Comparison of ENCODE assay signal across 21 cellular contexts in the genomic region with DNA sequence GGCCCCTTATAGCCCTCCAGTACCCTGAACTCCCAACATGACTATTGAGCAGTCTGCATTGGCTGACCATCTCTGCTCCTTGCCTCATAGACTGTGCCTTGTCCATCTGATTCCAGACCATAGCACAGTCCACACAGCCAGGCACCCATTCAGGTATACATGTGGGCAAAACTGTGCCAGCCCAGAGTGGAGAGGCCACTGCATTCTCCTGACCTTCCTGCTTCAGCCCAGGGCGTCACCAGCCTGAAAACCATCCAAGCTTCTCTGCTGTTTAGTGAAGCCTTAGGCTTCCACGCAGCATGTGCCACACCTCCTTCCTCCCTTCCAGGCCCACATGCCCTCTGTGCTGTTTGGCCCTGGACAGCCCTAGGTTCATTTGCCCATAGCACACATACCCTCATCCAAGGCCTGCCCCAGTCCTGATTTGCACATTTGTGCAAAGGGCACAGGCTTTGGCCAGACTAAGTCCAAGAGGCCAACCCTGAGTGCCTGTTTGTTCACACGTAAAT. TPM values are rescaled to one million over a fixed set of nuclear protein-coding genes. Genes with fewer than 3 reads are reported as not detected.
DNase-seq lines count a peak whose midpoint lies in the region; ATAC-seq, FAIRE-seq and TF ChIP-seq lines count a peak whose summit lies in the region.
"Had no signal": no experiment of that assay in that cellular context is flagged by ENCODE, and none has a peak within 500 bp of the region (broad histone marks: within the 10 kb centered on the region; RNA-seq: fewer than 3 reads in every experiment).

No MANE protein-coding gene starts in this region.

- H3K4me1 Mint-ChIP-seq in T-cell (peaks cover 8 to 20% (median 9%) of the 10 kb centered on the region in 3 donors), type B pancreatic cell (ENCODE audit: unreplicated experiment) (no peaks in the 10 kb centered on the region)

- peak overlapping the region; percentile 13 for H3K27ac ChIP-seq in cardiac muscle cell
- H3K27ac ChIP-seq in HepG2 (ENCODE audit: extremely low read length, insufficient read depth, low read length) = peak overlapping the region; percentile 49
- H3K27ac ChIP-seq: GM23248, heart right ventricle had no signal

- DNase-seq in cardiac muscle cell (ENCODE audit: low read depth in 1 of 2, low spot score in 1 of 2) = no peak
- DNase-seq in Right ventricle myocardium superior = no peak
- no peak for DNase-seq in T-cell
- DNase-seq in HepG2 (ENCODE audit: low spot score) = no peak
- no peak for DNase-seq in type B pancreatic cell (ENCODE audit: extremely low spot score, unreplicated experiment)
- DNase-seq in activated gamma-delta T cell (lab: John Stamatoyannopoulos, UW) = no peak
- no peak for DNase-seq in stimulated activated CD4-positive, alpha-beta T cell treated with anti-CD3 and anti-CD28 coated beads, Interleukin-4, amount 100 ng/mL, for 1 hour
- DNase-seq in ureter (ENCODE audit: low spot score) = no peak
- DNase-seq: activated T-cell treated with anti-CD3 and anti-CD28 coated beads for 4 hours; amygdala; effector memory CD4-positive, alpha-beta T cell; GM23248; heart right ventricle; kidney glomerular epithelial cell; NCI-H2029; NCI-H510A; nucleus accumbens; substantia nigra; T-helper 9 cell had no signal

- ATAC-seq in Right ventricle myocardium superior (ENCODE audit: poor library complexity) (no peak), T-cell (replicated peaks in 1 of 4) (no peak), HepG2 (peak; percentile 3; the same call in 1 of the 3 replicates)

- H3K9me3 Mint-ChIP-seq in T-cell (no peaks in the 10 kb centered on the region), type B pancreatic cell (no peaks in the 10 kb centered on the region)
- H3K9me3 Mint-ChIP-seq: IgD-negative memory B cell had no signal

- POLR2A ChIA-PET in T-cell (lab: Charles Lee) (no interaction called here), HepG2 (lab: Yijun Ruan, JAX) (interaction anchor here (1.2 to 4.2 kb wide), 6 partner anchors 10 to 322 kb away, joined by 3 to 27 read pairs (median 6); partner anchors contain the start of genes DDX56, NPC1L1 and TMED4)

- no peak overlapping the region for H3K4me2 ChIP-seq in HepG2 (ENCODE audit: low read depth, low read length)

- H3K4me3 Mint-ChIP-seq in T-cell (no peak overlapping the region), type B pancreatic cell (no peak overlapping the region)
- H3K4me3 Mint-ChIP-seq: IgD-negative memory B cell had no signal

- H3K27me3 Mint-ChIP-seq in T-cell (no peaks in the 10 kb centered on the region), type B pancreatic cell (peaks cover 3% of the 10 kb centered on the region)
- H3K27me3 Mint-ChIP-seq: IgD-negative memory B cell had no signal

- H2AFZ ChIP-seq in HepG2 (ENCODE audit: low read length) = no peak overlapping the region
- H2AFZ ChIP-seq: GM23248 had no signal

- H3K9ac ChIP-seq in HepG2 (ENCODE audit: insufficient read depth, low read depth, low read length) = no peak overlapping the region
- H3K9ac ChIP-seq: GM23248 had no signal

- in situ Hi-C loops in HepG2 (cut with HindIII; ENCODE audit: extremely low pct_ligation_motif_present, low pct_unique_long_range_greater_than_20kb) = no loop called here

- H3K4me3 ChIP-seq in cardiac muscle cell (no peak overlapping the region), HepG2 (replicated peaks in 1 of 3; ENCODE audit: insufficient read depth in 1 of 3, low read depth in 2 of 3, low read length in 3 of 3) (no peak overlapping the region)
- H3K4me3 ChIP-seq: GM23248, heart right ventricle had no signal

- H3K27me3 ChIP-seq in cardiac muscle cell = no peaks in the 10 kb centered on the region
- no peaks in the 10 kb centered on the region for H3K27me3 ChIP-seq in HepG2 (ENCODE audit: control insufficient read depth in 1 of 2, insufficient read depth in 2 of 2, low read length in 2 of 2)
- H3K27me3 ChIP-seq: heart right ventricle had no signal

- CTCF ChIA-PET in T-cell (lab: Charles Lee) = no interaction called here
- CTCF ChIA-PET in HepG2 (lab: Yijun Ruan, JAX; ENCODE audit: low intra/inter-chr PET ratio, low total read pairs) = no interaction called here

- no peaks in the 10 kb centered on the region for H3K79me2 ChIP-seq in HepG2 (ENCODE audit: insufficient read depth, low read length)

- 0 out of 2 replicates have a peak, but pooled peaks have one; percentile 3 for TF ChIP-seq RAD21 in HepG2 (CRISPR knock-in tag; IDR thresholded peaks at IDR 0.05)

- no peaks in the 10 kb centered on the region for H3K9me3 ChIP-seq in cardiac muscle cell (ENCODE audit: low read depth)
- no peaks in the 10 kb centered on the region for H3K9me3 ChIP-seq in HepG2 (ENCODE audit: low read length)
- H3K9me3 ChIP-seq: heart right ventricle had no signal

- TF ChIP-seq EP300 in HepG2 (IDR thresholded peaks at IDR 0.05; ENCODE audit: low read depth in 2 of 2, low read length in 2 of 2) (no peak), HepG2 (CRISPR knock-in tag; IDR thresholded peaks at IDR 0.05; ENCODE audit: borderline replicate concordance) (no peak)

- H4K20me1 ChIP-seq in HepG2 (ENCODE audit: insufficient read depth, low read length) = no peaks in the 10 kb centered on the region; the same call in 1 of the 2 replicates

- WGBS in HepG2 (ENCODE audit: low lambda C conversion rate) = 96% methylated on average over 2 of the region's 3 CpGs

- FAIRE-seq in HepG2 (lab: Jason Lieb, UNC) = no peak

- intact Hi-C loops in Right ventricle myocardium superior (cut with DNase I) (loop anchor here (5.0 to 10.0 kb wide), 2 partner anchors 66 to 188 kb away; no protein-coding TSS in a partner anchor), HepG2 (cut with micrococcal nuclease; ENCODE audit: unreplicated experiment) (no loop called here)

- TF ChIP-seq CTCF in cardiac muscle cell (IDR thresholded peaks at IDR 0.05; ENCODE audit: low read depth, low read length) = no peak
- no peak for TF ChIP-seq CTCF in HepG2 (CRISPR knock-in tag; IDR thresholded peaks at IDR 0.05)
- no peak for TF ChIP-seq CTCF in type B pancreatic cell (conservative IDR thresholded peaks at IDR 0.05)

- H3K36me3 Mint-ChIP-seq in T-cell = peaks cover 19% of the 10 kb centered on the region
- peaks cover 7% of the 10 kb centered on the region for H3K36me3 Mint-ChIP-seq in type B pancreatic cell
- H3K36me3 Mint-ChIP-seq: IgD-negative memory B cell had no signal

- TSS peak; percentile 24 for BruUV-seq in HepG2 (replicated peaks; lab: Mats Ljungman, UMichigan)

- peak; percentile 35 to 65; a peak in 1 of 4 replicates for TF ChIP-seq POLR2A in HepG2 (IDR thresholded peaks at IDR 0.05; ENCODE audit: insufficient read depth in 1 of 2, low read depth in 2 of 2, low read length in 2 of 2)

- H3K4me1 ChIP-seq in cardiac muscle cell (ENCODE audit: low read depth) = no peaks in the 10 kb centered on the region
- H3K4me1 ChIP-seq in HepG2 (ENCODE audit: insufficient read depth, low read length) = peaks cover 40% of the 10 kb centered on the region

- H3K36me3 ChIP-seq in cardiac muscle cell (peaks cover 21% of the 10 kb centered on the region), HepG2 (replicated peaks in 1 of 2; ENCODE audit: control insufficient read depth in 1 of 2, insufficient read depth in 2 of 2, low read length in 2 of 2) (peaks cover 18 to 35% of the 10 kb centered on the region in 2 experiments)

- H3K27ac Mint-ChIP-seq in T-cell (peak overlapping the region; percentile 27 to 58), type B pancreatic cell (peak overlapping the region; percentile 55)

RNA-seq across cellular contexts. Expression of gene DDX56, which starts 10.5 kb away (rescaled TPM):
- 52.3 and 65.2 TPM in 2 replicates for total RNA-seq in cardiac muscle cell
- 62.1 and 78.1 TPM in 2 replicates for polyA plus RNA-seq in cardiac muscle cell
- total RNA-seq in Right ventricle myocardium superior = 25.4 TPM
- 100 to 1,000 TPM in 4 of 5 donors, 10 to 100 TPM in 1; 97.5 to 118 (median 107) TPM for total RNA-seq in T-cell
- 105 and 120 TPM in 2 replicates for total RNA-seq in HepG2 (2016; rRNA removed; fragmentation: Illumina TruSeq; extraction: Trizol)
- total RNA-seq in HepG2 (2016; cell fraction: cytosol; rRNA removed; fragmentation: Illumina TruSeq; extraction: Trizol; ENCODE audit: low read depth) = 15.2 and 16.6 TPM in 2 replicates
- 109 and 123 TPM in 2 replicates for total RNA-seq in HepG2 (2016; cell fraction: insoluble cytoplasmic fraction; rRNA removed; fragmentation: Illumina TruSeq; extraction: Trizol)
- 29.3 and 30.6 TPM in 2 replicates for total RNA-seq in HepG2 (2016; cell fraction: membrane; rRNA removed; fragmentation: Illumina TruSeq; extraction: Trizol)
- total RNA-seq in HepG2 (2016; cell fraction: nucleus; rRNA removed; fragmentation: Illumina TruSeq; extraction: Trizol) = 97.6 and 120 TPM in 2 replicates
- polyA plus RNA-seq in HepG2 (2011; rRNA removed) = 82.6 and 106 TPM in 2 replicates
- 53.6 and 58.7 TPM in 2 replicates for polyA plus RNA-seq in HepG2 (2011; cell fraction: cytosol; rRNA removed)
- 231 and 242 TPM in 2 replicates for polyA plus RNA-seq in HepG2 (2011; cell fraction: nucleus; rRNA removed)
- 45.8 and 68.4 TPM in 2 replicates for polyA plus RNA-seq in HepG2 (2012)
- polyA plus RNA-seq in HepG2 (2016; cell fraction: cytosol; fragmentation: Illumina TruSeq; extraction: Trizol; ENCODE audit: low read depth) = 11.3 and 12.0 TPM in 2 replicates
- 83.4 and 100 TPM in 2 replicates for polyA plus RNA-seq in HepG2 (2016; cell fraction: insoluble cytoplasmic fraction; fragmentation: Illumina TruSeq; extraction: Trizol; ENCODE audit: low read depth)
- polyA plus RNA-seq in HepG2 (2016; cell fraction: membrane; fragmentation: Illumina TruSeq; extraction: Trizol; ENCODE audit: low read depth) = 18.2 and 23.9 TPM in 2 replicates
- 214 and 219 TPM in 2 replicates for polyA plus RNA-seq in HepG2 (2016; cell fraction: nucleus; fragmentation: Illumina TruSeq; extraction: Trizol; ENCODE audit: insufficient read depth, low read depth)
- polyA minus RNA-seq in HepG2 (2011; rRNA and poly(A)+ RNA removed; ENCODE audit: low replicate concordance) = 168 and 202 TPM in 2 replicates
- polyA minus RNA-seq in HepG2 (2011; cell fraction: cytosol; rRNA and poly(A)+ RNA removed) = 27.9 and 30.7 TPM in 2 replicates
- 96.8 and 111 TPM in 2 replicates for polyA minus RNA-seq in HepG2 (2011; cell fraction: nucleus; rRNA and poly(A)+ RNA removed)
- total RNA-seq in type B pancreatic cell (ENCODE audit: low replicate concordance) = 86.5 and 100 TPM in 2 replicates
- 89.4 TPM for total RNA-seq in ureter

RNA-seq across cellular contexts. Expression of gene TMED4, which starts 18.8 kb away (rescaled TPM):
- total RNA-seq in cardiac muscle cell (318 and 319 TPM in 2 replicates), Right ventricle myocardium superior (47.6 TPM), T-cell (100 to 1,000 TPM in 1 of 5 donors, 10 to 100 TPM in 4; 84.5 to 106 (median 93.1) TPM), HepG2 (2016; rRNA removed; fragmentation: Illumina TruSeq; extraction: Trizol) (39.2 and 81.4 TPM in 2 replicates), type B pancreatic cell (ENCODE audit: low replicate concordance) (92.8 and 97.1 TPM in 2 replicates), ureter (105 TPM)
- polyA plus RNA-seq in cardiac muscle cell (124 and 144 TPM in 2 replicates), HepG2 (2011; rRNA removed) (109 and 113 TPM in 2 replicates)
- total RNA-seq in HepG2 (2016; cell fraction: cytosol; rRNA removed; fragmentation: Illumina TruSeq; extraction: Trizol; ENCODE audit: low read depth) = 13.7 and 14.2 TPM in 2 replicates
- total RNA-seq in HepG2 (2016; cell fraction: insoluble cytoplasmic fraction; rRNA removed; fragmentation: Illumina TruSeq; extraction: Trizol) = 42.8 and 80.9 TPM in 2 replicates
- total RNA-seq in HepG2 (2016; cell fraction: membrane; rRNA removed; fragmentation: Illumina TruSeq; extraction: Trizol) = 36.3 and 40.4 TPM in 2 replicates
- total RNA-seq in HepG2 (2016; cell fraction: nucleus; rRNA removed; fragmentation: Illumina TruSeq; extraction: Trizol) = 71.9 and 87.9 TPM in 2 replicates
- 120 and 141 TPM in 2 replicates for polyA plus RNA-seq in HepG2 (2011; cell fraction: cytosol; rRNA removed)
- 144 and 146 TPM in 2 replicates for polyA plus RNA-seq in HepG2 (2011; cell fraction: nucleus; rRNA removed)
- polyA plus RNA-seq in HepG2 (2012) = 68.1 and 72.3 TPM in 2 replicates
- polyA plus RNA-seq in HepG2 (2016; cell fraction: cytosol; fragmentation: Illumina TruSeq; extraction: Trizol; ENCODE audit: low read depth) = 11.1 and 15.6 TPM in 2 replicates
- 38.9 and 40.8 TPM in 2 replicates for polyA plus RNA-seq in HepG2 (2016; cell fraction: insoluble cytoplasmic fraction; fragmentation: Illumina TruSeq; extraction: Trizol; ENCODE audit: low read depth)
- polyA plus RNA-seq in HepG2 (2016; cell fraction: membrane; fragmentation: Illumina TruSeq; extraction: Trizol; ENCODE audit: low read depth) = 25.9 and 27.2 TPM in 2 replicates
- polyA plus RNA-seq in HepG2 (2016; cell fraction: nucleus; fragmentation: Illumina TruSeq; extraction: Trizol; ENCODE audit: insufficient read depth, low read depth) = 141 and 156 TPM in 2 replicates
- polyA minus RNA-seq in HepG2 (2011; rRNA and poly(A)+ RNA removed; ENCODE audit: low replicate concordance) = 175 and 196 TPM in 2 replicates
- 60.9 and 63.0 TPM in 2 replicates for polyA minus RNA-seq in HepG2 (2011; cell fraction: cytosol; rRNA and poly(A)+ RNA removed)
- polyA minus RNA-seq in HepG2 (2011; cell fraction: nucleus; rRNA and poly(A)+ RNA removed) = 51.1 and 68.9 TPM in 2 replicates

RNA-seq across cellular contexts. Expression of gene NPC1L1, which starts 22.1 kb away (rescaled TPM):
- total RNA-seq in cardiac muscle cell (0.21 TPM in 1 of 2 replicates, not detected in the other), Right ventricle myocardium superior (0.13 TPM), T-cell (under 1 TPM in 4 of 5 donors, not detected in 1; 0.06 to 0.50 (median 0.10) TPM), HepG2 (2016; rRNA removed; fragmentation: Illumina TruSeq; extraction: Trizol) (3.8 and 4.8 TPM in 2 replicates), type B pancreatic cell (ENCODE audit: low replicate concordance) (8.8 and 11.0 TPM in 2 replicates), ureter (0.10 TPM)
- polyA plus RNA-seq in cardiac muscle cell (not detected in 2 replicates), HepG2 (2011; rRNA removed) (14.5 and 26.6 TPM in 2 replicates)
- 1.9 and 2.0 TPM in 2 replicates for total RNA-seq in HepG2 (2016; cell fraction: cytosol; rRNA removed; fragmentation: Illumina TruSeq; extraction: Trizol; ENCODE audit: low read depth)
- total RNA-seq in HepG2 (2016; cell fraction: insoluble cytoplasmic fraction; rRNA removed; fragmentation: Illumina TruSeq; extraction: Trizol) = 2.9 and 4.5 TPM in 2 replicates
- 3.9 and 4.0 TPM in 2 replicates for total RNA-seq in HepG2 (2016; cell fraction: membrane; rRNA removed; fragmentation: Illumina TruSeq; extraction: Trizol)
- 10.5 and 11.9 TPM in 2 replicates for total RNA-seq in HepG2 (2016; cell fraction: nucleus; rRNA removed; fragmentation: Illumina TruSeq; extraction: Trizol)
- polyA plus RNA-seq in HepG2 (2011; cell fraction: cytosol; rRNA removed) = 10.4 and 11.4 TPM in 2 replicates
- polyA plus RNA-seq in HepG2 (2011; cell fraction: nucleus; rRNA removed) = 72.5 and 82.9 TPM in 2 replicates
- 14.5 and 17.3 TPM in 2 replicates for polyA plus RNA-seq in HepG2 (2012)
- polyA plus RNA-seq in HepG2 (2016; cell fraction: cytosol; fragmentation: Illumina TruSeq; extraction: Trizol; ENCODE audit: low read depth) = 2.2 and 2.7 TPM in 2 replicates
- polyA plus RNA-seq in HepG2 (2016; cell fraction: insoluble cytoplasmic fraction; fragmentation: Illumina TruSeq; extraction: Trizol; ENCODE audit: low read depth) = 4.9 and 6.8 TPM in 2 replicates
- 4.3 TPM in 2 replicates for polyA plus RNA-seq in HepG2 (2016; cell fraction: membrane; fragmentation: Illumina TruSeq; extraction: Trizol; ENCODE audit: low read depth)
- polyA plus RNA-seq in HepG2 (2016; cell fraction: nucleus; fragmentation: Illumina TruSeq; extraction: Trizol; ENCODE audit: insufficient read depth, low read depth) = 43.1 and 46.9 TPM in 2 replicates
- polyA minus RNA-seq in HepG2 (2011; rRNA and poly(A)+ RNA removed; ENCODE audit: low replicate concordance) = 0.19 and 29.3 TPM in 2 replicates
- 9.6 and 11.7 TPM in 2 replicates for polyA minus RNA-seq in HepG2 (2011; cell fraction: cytosol; rRNA and poly(A)+ RNA removed)
- 16.9 and 24.6 TPM in 2 replicates for polyA minus RNA-seq in HepG2 (2011; cell fraction: nucleus; rRNA and poly(A)+ RNA removed)
- total RNA-seq: GM23248, mononuclear cell had no signal
- polyA plus RNA-seq: GM23248, IgD-negative memory B cell had no signal

RNA-seq across cellular contexts. Expression of gene OGDH, which starts 43.2 kb away (rescaled TPM):
- 110 and 111 TPM in 2 replicates for total RNA-seq in cardiac muscle cell
- 71.9 and 80.0 TPM in 2 replicates for polyA plus RNA-seq in cardiac muscle cell
- total RNA-seq in Right ventricle myocardium superior = 664 TPM
- total RNA-seq in T-cell = 100 to 1,000 TPM in 3 of 5 donors, 10 to 100 TPM in 2; 58.9 to 113 (median 108) TPM
- 25.4 and 28.1 TPM in 2 replicates for total RNA-seq in HepG2 (2016; rRNA removed; fragmentation: Illumina TruSeq; extraction: Trizol)
- total RNA-seq in HepG2 (2016; cell fraction: cytosol; rRNA removed; fragmentation: Illumina TruSeq; extraction: Trizol; ENCODE audit: low read depth) = 6.3 and 7.6 TPM in 2 replicates
- total RNA-seq in HepG2 (2016; cell fraction: insoluble cytoplasmic fraction; rRNA removed; fragmentation: Illumina TruSeq; extraction: Trizol) = 21.2 and 24.9 TPM in 2 replicates
- total RNA-seq in HepG2 (2016; cell fraction: membrane; rRNA removed; fragmentation: Illumina TruSeq; extraction: Trizol) = 6.7 and 7.3 TPM in 2 replicates
- total RNA-seq in HepG2 (2016; cell fraction: nucleus; rRNA removed; fragmentation: Illumina TruSeq; extraction: Trizol) = 19.2 and 20.7 TPM in 2 replicates
- 17.4 and 19.9 TPM in 2 replicates for polyA plus RNA-seq in HepG2 (2011; rRNA removed)
- 19.4 and 21.4 TPM in 2 replicates for polyA plus RNA-seq in HepG2 (2011; cell fraction: cytosol; rRNA removed)
- 31.0 and 32.6 TPM in 2 replicates for polyA plus RNA-seq in HepG2 (2011; cell fraction: nucleus; rRNA removed)
- 17.8 and 24.0 TPM in 2 replicates for polyA plus RNA-seq in HepG2 (2012)
- polyA plus RNA-seq in HepG2 (2016; cell fraction: cytosol; fragmentation: Illumina TruSeq; extraction: Trizol; ENCODE audit: low read depth) = 1.4 and 1.7 TPM in 2 replicates
- polyA plus RNA-seq in HepG2 (2016; cell fraction: insoluble cytoplasmic fraction; fragmentation: Illumina TruSeq; extraction: Trizol; ENCODE audit: low read depth) = 16.1 and 22.3 TPM in 2 replicates
- 2.9 and 3.9 TPM in 2 replicates for polyA plus RNA-seq in HepG2 (2016; cell fraction: membrane; fragmentation: Illumina TruSeq; extraction: Trizol; ENCODE audit: low read depth)
- 18.6 and 20.7 TPM in 2 replicates for polyA plus RNA-seq in HepG2 (2016; cell fraction: nucleus; fragmentation: Illumina TruSeq; extraction: Trizol; ENCODE audit: insufficient read depth, low read depth)
- 69.1 and 136 TPM in 2 replicates for polyA minus RNA-seq in HepG2 (2011; rRNA and poly(A)+ RNA removed; ENCODE audit: low replicate concordance)
- polyA minus RNA-seq in HepG2 (2011; cell fraction: cytosol; rRNA and poly(A)+ RNA removed) = 32.5 and 32.6 TPM in 2 replicates
- polyA minus RNA-seq in HepG2 (2011; cell fraction: nucleus; rRNA and poly(A)+ RNA removed) = 23.3 and 31.3 TPM in 2 replicates
- total RNA-seq in type B pancreatic cell (ENCODE audit: low replicate concordance) = 92.8 and 122 TPM in 2 replicates
- total RNA-seq in ureter = 109 TPM
